Comparison of ENCODE assay signal across 14 cellular contexts in the genomic region with DNA sequence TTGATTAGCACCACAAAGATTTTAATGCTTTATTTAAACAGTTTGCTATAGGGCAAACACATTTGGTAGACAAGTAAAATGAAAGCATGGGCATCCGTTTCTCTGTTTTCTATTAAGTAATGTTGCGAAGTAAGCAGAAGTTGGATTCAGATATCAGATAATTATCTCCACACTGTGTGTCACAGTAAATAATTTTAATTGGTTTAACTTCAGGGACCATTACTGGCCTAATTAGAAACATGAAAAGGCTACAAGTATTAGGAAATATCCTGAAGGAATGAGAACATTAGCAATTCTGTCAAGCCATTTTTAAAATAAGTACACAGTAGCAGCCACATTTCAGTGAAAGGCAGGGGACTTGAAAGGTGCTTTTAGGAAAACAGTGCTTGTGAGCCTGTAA.
"Had no signal": no experiment of that assay in that cellular context is flagged by ENCODE, and none has a peak within 500 bp of the region (broad histone marks: within the 10 kb centered on the region; RNA-seq: fewer than 3 reads in every experiment).

No MANE protein-coding gene starts in this region.

- H3K9me3 ChIP-seq: body of pancreas, neutrophil, thyroid gland had no signal

- H3K4me1 ChIP-seq: body of pancreas, thyroid gland had no signal

- H3K27me3 ChIP-seq: body of pancreas, neutrophil, thyroid gland had no signal

- H3K4me1 Mint-ChIP-seq: activated CD4-positive, alpha-beta T cell treated with anti-CD3 and anti-CD28 coated beads, Interleukin-2, amount 10 ng/mL, durations not matched to agents 7 days and 5 days had no signal

- H3K4me3 Mint-ChIP-seq: activated CD4-positive, alpha-beta T cell treated with anti-CD3 and anti-CD28 coated beads, Interleukin-2, amount 10 ng/mL, durations not matched to agents 7 days and 5 days had no signal

- ATAC-seq: body of pancreas, left cardiac atrium had no signal

- FAIRE-seq: urothelium cell line had no signal

- H3K27ac ChIP-seq: body of pancreas, coronary artery, neutrophil, thyroid gland had no signal

- H3K36me3 ChIP-seq: neutrophil, thyroid gland had no signal

- H3K4me3 ChIP-seq: body of pancreas, coronary artery, lung, thyroid gland had no signal

- DNase-seq: activated CD4-positive, alpha-beta T cell treated with anti-CD3 and anti-CD28 coated beads, Interleukin-2, amount 10 ng/mL, durations not matched to agents 7 days and 5 days; activated CD4-positive, CD25-positive, alpha-beta regulatory T cell; activated naive CD4-positive, alpha-beta T cell treated with anti-CD3 and anti-CD28 coated beads, Interleukin-2, amount 50 U/mL, for 16 hours; body of pancreas; central memory CD4-positive, alpha-beta T cell; effector CD8-positive, alpha-beta T cell; left cardiac atrium; midbrain; thyroid gland had no signal

- H3K27me3 Mint-ChIP-seq: activated CD4-positive, alpha-beta T cell treated with anti-CD3 and anti-CD28 coated beads, Interleukin-2, amount 10 ng/mL, durations not matched to agents 7 days and 5 days had no signal

- H3K27ac Mint-ChIP-seq: activated CD4-positive, alpha-beta T cell treated with anti-CD3 and anti-CD28 coated beads, Interleukin-2, amount 10 ng/mL, durations not matched to agents 7 days and 5 days; activated T-helper 2 cell treated with anti-CD3 and anti-CD28 coated beads, Interferon-gamma antibody, Interleukin-2, Interleukin-4, amounts not matched to agents 10 μg/mL and 5 μg/mL and 100 μg/mL, durations not matched to agents 14 hours and 24 hours and 36 hours had no signal
